ENCODE assay signal across 21 cellular contexts in the genomic region with DNA sequence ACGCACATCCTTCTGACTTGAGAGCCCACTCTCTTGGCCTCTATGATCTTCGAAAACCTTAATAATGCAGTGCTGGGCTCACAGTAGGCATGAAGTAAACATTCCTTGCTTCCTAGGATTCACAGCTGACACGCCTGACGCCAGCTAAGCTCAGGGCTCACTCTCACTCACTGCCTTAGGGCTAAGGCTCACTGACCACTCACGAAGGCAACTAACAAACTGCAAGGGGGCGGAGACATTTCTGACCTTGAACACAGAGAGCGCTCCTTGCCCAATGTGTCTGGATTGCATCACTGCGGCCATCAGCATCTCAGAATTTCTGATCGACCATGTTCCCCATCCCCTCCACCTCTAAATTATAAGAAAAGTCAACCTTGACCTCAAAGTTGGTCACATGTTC.
DNase-seq lines count a peak whose midpoint lies in the region; ATAC-seq and TF ChIP-seq lines count a peak whose summit lies in the region.
"Had no signal": no experiment of that assay in that cellular context is flagged by ENCODE, and none has a peak within 500 bp of the region (broad histone marks: within the 10 kb centered on the region; RNA-seq: fewer than 3 reads in every experiment).

No MANE protein-coding gene starts in this region.

- H3K4me2 ChIP-seq in GM23338 (peak overlapping the region; percentile 26; the same call in 1 of the 2 replicates), SK-N-SH (no peak overlapping the region)

- H3K9me2 ChIP-seq in GM23338 (ENCODE audit: insufficient read depth) (peaks cover 5% of the 10 kb centered on the region; the same call in 1 of the 2 replicates), SK-N-SH (no peaks in the 10 kb centered on the region)

- H3F3A ChIP-seq in GM23338 (replicated peaks; ENCODE audit: low read depth), result no peaks in the 10 kb centered on the region
- H3F3A ChIP-seq in SK-N-SH (replicated peaks; ENCODE audit: insufficient read depth), result no peaks in the 10 kb centered on the region

- H3K9me3 Mint-ChIP-seq in GM23338 (no peaks in the 10 kb centered on the region), glutamatergic neuron (ENCODE audit: unreplicated experiment) (peaks cover 31% of the 10 kb centered on the region), progenitor cell of endocrine pancreas (ENCODE audit: low read depth) (no peaks in the 10 kb centered on the region)
- H3K9me3 Mint-ChIP-seq: activated naive CD4-positive, alpha-beta T cell treated with anti-CD3 and anti-CD28 coated beads, Interleukin-2, amount 50 U/mL, for 24 hours; CD8-positive, alpha-beta T cell; effector memory CD8-positive, alpha-beta T cell had no signal

- TF ChIP-seq EP300 in stomach (IDR thresholded peaks at IDR 0.05) (no peak), SK-N-SH (IDR thresholded peaks at IDR 0.05; ENCODE audit: borderline replicate concordance in 1 of 2, low read depth in 1 of 2, low read length in 1 of 2) (no peak)

- no peak for TF ChIP-seq RAD21 in SK-N-SH (IDR thresholded peaks at IDR 0.05; ENCODE audit: low read length)

- H3K79me2 ChIP-seq in GM23338 (replicated peaks; ENCODE audit: insufficient read depth) (no peaks in the 10 kb centered on the region), SK-N-SH (ENCODE audit: insufficient read depth) (no peaks in the 10 kb centered on the region)

- H3K4me3 Mint-ChIP-seq in GM23338, result no peak overlapping the region
- H3K4me3 Mint-ChIP-seq in glutamatergic neuron (ENCODE audit: unreplicated experiment), result no peak overlapping the region
- no peak overlapping the region for H3K4me3 Mint-ChIP-seq in progenitor cell of endocrine pancreas (ENCODE audit: low read depth)
- H3K4me3 Mint-ChIP-seq: activated naive CD4-positive, alpha-beta T cell treated with anti-CD3 and anti-CD28 coated beads, Interleukin-2, amount 50 U/mL, for 24 hours; CD8-positive, alpha-beta T cell; effector memory CD8-positive, alpha-beta T cell had no signal

- H3K4me3 ChIP-seq in GM23338, result no peak overlapping the region
- H3K4me3 ChIP-seq in adipocyte (ENCODE audit: low read length), result no peak overlapping the region
- no peak overlapping the region for H3K4me3 ChIP-seq in stomach
- H3K4me3 ChIP-seq in SK-N-SH (ENCODE audit: low read depth in 2 of 2, low read length in 1 of 2), result no peak overlapping the region
- H3K4me3 ChIP-seq: lung, right lobe of liver, thoracic aorta had no signal

- CTCF ChIA-PET in SK-N-SH (lab: Yijun Ruan, JAX), result no interaction called here

- peak overlapping the region; percentile 79 for H3K9ac ChIP-seq in adipocyte (ENCODE audit: low read length)
- H3K9ac ChIP-seq in SK-N-SH, result no peak overlapping the region

- H3K4me1 Mint-ChIP-seq in GM23338 (peaks cover 40% of the 10 kb centered on the region), glutamatergic neuron (ENCODE audit: low read depth, unreplicated experiment) (peaks cover 41% of the 10 kb centered on the region), progenitor cell of endocrine pancreas (ENCODE audit: low read depth) (no peaks in the 10 kb centered on the region)
- H3K4me1 Mint-ChIP-seq: activated naive CD4-positive, alpha-beta T cell treated with anti-CD3 and anti-CD28 coated beads, Interleukin-2, amount 50 U/mL, for 24 hours had no signal

- H3K27ac ChIP-seq in GM23338 (ENCODE audit: low read depth), result no peak overlapping the region
- H3K27ac ChIP-seq in stomach, result peak overlapping the region in 3 of 5 donors; percentile 3 to 10 (median 9)
- no peak overlapping the region for H3K27ac ChIP-seq in SK-N-SH (ENCODE audit: low read depth in 2 of 2, low read length in 1 of 2)
- H3K27ac ChIP-seq: right lobe of liver, thoracic aorta had no signal

- H3K27me3 Mint-ChIP-seq in GM23338 (ENCODE audit: insufficient read depth, low read depth, poor library complexity) (peaks cover 4% of the 10 kb centered on the region), glutamatergic neuron (ENCODE audit: unreplicated experiment) (peaks cover 9% of the 10 kb centered on the region), progenitor cell of endocrine pancreas (peaks cover 17% of the 10 kb centered on the region)

- TF ChIP-seq CTCF in GM23338 (conservative IDR thresholded peaks at IDR 0.05; ENCODE audit: low read depth in 2 of 2), result no peak
- TF ChIP-seq CTCF in glutamatergic neuron (IDR thresholded peaks at IDR 0.05; ENCODE audit: partially characterized antibody, unreplicated experiment), result no peak
- no peak for TF ChIP-seq CTCF in stomach (IDR thresholded peaks at IDR 0.05)
- no peak for TF ChIP-seq CTCF in progenitor cell of endocrine pancreas (IDR thresholded peaks at IDR 0.05; ENCODE audit: unreplicated experiment)
- no peak for TF ChIP-seq CTCF in SK-N-SH (IDR thresholded peaks at IDR 0.05)

- H3K36me3 ChIP-seq in GM23338 (ENCODE audit: insufficient read depth) (no peaks in the 10 kb centered on the region), adipocyte (ENCODE audit: control insufficient read depth, insufficient read depth, low read length, severe bottlenecking) (peaks cover 47% of the 10 kb centered on the region), stomach (no peaks in the 10 kb centered on the region), SK-N-SH (replicated peaks in 1 of 2; ENCODE audit: control insufficient read depth in 1 of 2, insufficient read depth in 2 of 2, low read length in 1 of 2) (no peaks in the 10 kb centered on the region)
- H3K36me3 ChIP-seq: right lobe of liver had no signal

- POLR2A ChIA-PET in SK-N-SH (lab: Yijun Ruan, JAX), result no interaction called here

- H3K27ac Mint-ChIP-seq in GM23338 (no peak overlapping the region; the same call in 1 of the 2 replicates), glutamatergic neuron (ENCODE audit: unreplicated experiment) (peak overlapping the region; percentile 89), progenitor cell of endocrine pancreas (no peak overlapping the region)
- H3K27ac Mint-ChIP-seq: CD8-positive, alpha-beta T cell; effector memory CD8-positive, alpha-beta T cell had no signal

- no peaks in the 10 kb centered on the region; the same call in 1 of the 2 replicates for H3K27me3 ChIP-seq in GM23338 (ENCODE audit: insufficient read depth)
- no peaks in the 10 kb centered on the region for H3K27me3 ChIP-seq in adipocyte (replicated peaks; ENCODE audit: control insufficient read depth, insufficient read depth, low read length)
- H3K27me3 ChIP-seq in stomach, result peaks cover 0 to 3% (median 0%) of the 10 kb centered on the region in 3 donors
- no peaks in the 10 kb centered on the region for H3K27me3 ChIP-seq in SK-N-SH (ENCODE audit: insufficient read depth)
- H3K27me3 ChIP-seq: right lobe of liver had no signal

- H3K36me3 Mint-ChIP-seq in GM23338 (ENCODE audit: low read depth) (no peaks in the 10 kb centered on the region), glutamatergic neuron (ENCODE audit: unreplicated experiment) (no peaks in the 10 kb centered on the region), progenitor cell of endocrine pancreas (ENCODE audit: insufficient read depth) (no peaks in the 10 kb centered on the region)
- H3K36me3 Mint-ChIP-seq: activated naive CD4-positive, alpha-beta T cell treated with anti-CD3 and anti-CD28 coated beads, Interleukin-2, amount 50 U/mL, for 24 hours; CD8-positive, alpha-beta T cell had no signal

- DNase-seq in GM23338 (ENCODE audit: low spot score) (no peak), adipocyte (ENCODE audit: low read depth) (no peak), glutamatergic neuron (no peak), stomach (no peak), progenitor cell of endocrine pancreas (ENCODE audit: low spot score, unreplicated experiment) (no peak), NCI-H2107 (lab: John Stamatoyannopoulos, UW) (no peak), SK-N-SH (no peak)
- DNase-seq: activated CD4-positive, alpha-beta T cell treated with anti-CD3 and anti-CD28 coated beads for 4 hours; CD8-positive, alpha-beta T cell; effector memory CD8-positive, alpha-beta T cell; H7; hippocampal formation; islet precursor cell; KG1; NCI-H2029; NCI-H510A; right lobe of liver; T-helper 1 cell had no signal

- TF ChIP-seq POLR2A in stomach (IDR thresholded peaks at IDR 0.05), result no peak

- intact Hi-C loops in stomach (cut with DNase I; ENCODE audit: low total_unique reads), result no loop called here

- 75 to 85% (median 81%) methylated on average over 9 of the region's 9 CpGs for WGBS in stomach, 5 donors
- WGBS in SK-N-SH (ENCODE audit: low lambda C conversion rate), result 74% methylated on average over 9 of the region's 9 CpGs

- no peaks in the 10 kb centered on the region for H4K20me1 ChIP-seq in GM23338 (replicated peaks; ENCODE audit: insufficient read depth)
- no peaks in the 10 kb centered on the region for H4K20me1 ChIP-seq in SK-N-SH (ENCODE audit: insufficient read depth)

- ATAC-seq in GM23338, result peak; percentile 12; the same call in 2 of the 3 replicates
- ATAC-seq: CD8-positive, alpha-beta T cell; effector memory CD8-positive, alpha-beta T cell had no signal

- H2AFZ ChIP-seq in GM23338, result no peak overlapping the region
- H2AFZ ChIP-seq in SK-N-SH (ENCODE audit: low read depth), result no peak overlapping the region

- H3K9me3 ChIP-seq in adipocyte (ENCODE audit: control insufficient read depth, low read length), result no peaks in the 10 kb centered on the region
- H3K9me3 ChIP-seq in stomach, result no peaks in the 10 kb centered on the region
- no peaks in the 10 kb centered on the region for H3K9me3 ChIP-seq in SK-N-SH
- H3K9me3 ChIP-seq: right lobe of liver, thoracic aorta had no signal

- H3K4me1 ChIP-seq in GM23338 (ENCODE audit: insufficient read depth) (peaks cover 37% of the 10 kb centered on the region), adipocyte (ENCODE audit: control insufficient read depth, insufficient read depth, low read length) (peaks cover 55% of the 10 kb centered on the region), stomach (peaks cover 0 to 14% (median 0%) of the 10 kb centered on the region in 4 donors), SK-N-SH (ENCODE audit: control insufficient read depth in 1 of 2, insufficient read depth in 2 of 2, low read depth in 1 of 2, low read length in 1 of 2) (no peaks in the 10 kb centered on the region)

TF ChIP-seq in GM23338, 12 proteins besides CTCF, POLR2A, EP300 and RAD21 (continues in another document):
- no peak for TF ChIP-seq EZH2phosphoT487 (IDR thresholded peaks at IDR 0.05; ENCODE audit: unreplicated experiment)
- no peak for TF ChIP-seq ZNF331 (CRISPR knock-in tag; IDR thresholded peaks at IDR 0.05; ENCODE audit: low read depth)
- TF ChIP-seq EZH2 (IDR thresholded peaks at IDR 0.05; ENCODE audit: low read depth, unreplicated experiment), result no peak

TF ChIP-seq in SK-N-SH, 30 proteins besides CTCF, POLR2A, EP300 and RAD21:
- TF ChIP-seq SIN3A (IDR thresholded peaks at IDR 0.05; ENCODE audit: borderline replicate concordance, low read depth, low read length), result no peak
TF ChIP-seq in SK-N-SH: peak in this region for 0.

Comparison
In these comparisons a context has a peak if more than half of its experiments do, and no peak if none do; other contexts are left out.
1. H3K27ac ChIP-seq: peak in stomach (3 of 5); none in GM23338 (single experiment) and SK-N-SH (0 of 2).